In the genomic region with DNA sequence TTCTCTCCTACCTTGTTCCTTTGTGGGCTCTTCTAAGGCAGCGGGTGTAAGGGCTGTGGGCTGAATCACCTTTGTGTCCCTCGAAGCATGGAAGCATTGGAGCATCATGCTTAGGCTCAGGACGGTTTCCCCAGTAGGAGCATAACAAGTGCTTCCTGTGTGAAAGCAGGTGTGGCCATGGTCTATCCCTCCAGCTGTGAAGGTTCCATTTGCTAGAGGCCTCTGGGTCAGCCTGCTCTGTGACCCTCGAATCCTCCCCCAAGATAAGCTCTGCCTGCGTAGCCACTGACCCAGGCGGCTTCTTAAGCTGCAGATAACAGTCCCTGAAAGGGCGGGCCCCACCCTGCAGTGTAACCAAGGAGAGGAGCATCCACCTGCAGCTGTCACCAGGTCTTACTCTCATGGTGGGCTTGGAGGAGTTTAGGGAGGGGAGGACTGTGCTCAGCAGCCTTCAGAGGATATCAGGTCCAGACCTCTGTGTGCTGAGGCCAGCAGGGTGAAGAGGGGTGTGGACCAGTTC, we compare ENCODE assay signal across 11 cellular contexts. TPM values are rescaled to one million over a fixed set of nuclear protein-coding genes. Genes with fewer than 3 reads are reported as not detected.
DNase-seq lines count a peak whose midpoint lies in the region; ATAC-seq and TF ChIP-seq lines count a peak whose summit lies in the region.
"Had no signal": no experiment of that assay in that cellular context is flagged by ENCODE, and none has a peak within 500 bp of the region (broad histone marks: within the 10 kb centered on the region; RNA-seq: fewer than 3 reads in every experiment).

No MANE protein-coding gene starts in this region.

- H2AFZ ChIP-seq in trophoblast cell (ENCODE audit: insufficient read depth, low read length, poor library complexity), result peak overlapping the region; percentile 18

- peak overlapping the region; percentile 7 for H3K18ac ChIP-seq in trophoblast cell (ENCODE audit: low read length)

- no peak overlapping the region for H3K23ac ChIP-seq in trophoblast cell (ENCODE audit: low read length)

- H3K27ac ChIP-seq in cingulate gyrus (ENCODE audit: low read depth, low read length) (peak overlapping the region; percentile 99), trophoblast cell (ENCODE audit: low read depth, low read length) (no peak overlapping the region)
- H3K27ac ChIP-seq: SK-N-MC had no signal

- peak overlapping the region; percentile 21 for H3K4ac ChIP-seq in trophoblast cell (ENCODE audit: low read depth, low read length)

- peaks cover 50 to 67% of the 10 kb centered on the region in 2 experiments for H3K4me1 ChIP-seq in trophoblast cell (ENCODE audit: control insufficient read depth in 1 of 2, insufficient read depth in 2 of 2, low read length in 2 of 2)

- H2BK120ac ChIP-seq in trophoblast cell (ENCODE audit: insufficient read depth, low read length, poor library complexity), result no peak overlapping the region

- H3K36me3 ChIP-seq in trophoblast cell (ENCODE audit: control insufficient read depth in 1 of 2, insufficient read depth in 2 of 2, low read length in 2 of 2), result peaks cover 24 to 44% of the 10 kb centered on the region in 2 experiments
- H3K36me3 ChIP-seq: thoracic aorta had no signal

- peaks cover 15% of the 10 kb centered on the region for H3K79me1 ChIP-seq in trophoblast cell (ENCODE audit: low read length)

- WGBS in trophoblast cell (ENCODE audit: extremely low coverage, insufficient coverage, insufficient read length), result no CpG with 5 or more reads among the region's 7 CpGs

- no peak overlapping the region for H3K9ac ChIP-seq in trophoblast cell (ENCODE audit: low read length)

- no peak overlapping the region for H3K4me3 ChIP-seq in trophoblast cell (ENCODE audit: low read depth, low read length)
- H3K4me3 ChIP-seq: SK-N-MC, thoracic aorta had no signal

- H3K14ac ChIP-seq in trophoblast cell (ENCODE audit: low read length), result no peak overlapping the region

- no peak overlapping the region for H4K12ac ChIP-seq in trophoblast cell (ENCODE audit: low read depth, low read length)

- H4K91ac ChIP-seq in trophoblast cell (ENCODE audit: low read depth, low read length), result no peak overlapping the region

- H3K9me3 ChIP-seq in trophoblast cell (ENCODE audit: insufficient read depth, low read depth, low read length), result no peaks in the 10 kb centered on the region
- H3K9me3 ChIP-seq: thoracic aorta had no signal

- no peak overlapping the region for H2BK12ac ChIP-seq in trophoblast cell (ENCODE audit: low read length)

- H2AK5ac ChIP-seq in trophoblast cell (ENCODE audit: low read length), result no peak overlapping the region

- H2BK5ac ChIP-seq in trophoblast cell (ENCODE audit: low read depth, low read length, poor library complexity), result no peak overlapping the region

- ATAC-seq in HG03175 (IDR thresholded peaks at IDR 0.05; ENCODE audit: unreplicated experiment), result peak; percentile 51

- DNase-seq in GM13976 (ENCODE audit: low spot score) (peak; percentile 47), trophoblast cell (no peak), NCI-H1930 (lab: John Stamatoyannopoulos, UW) (no peak), GM19240 (ENCODE audit: insufficient read length, low spot score) (no peak), NCI-H2196 (lab: John Stamatoyannopoulos, UW; ENCODE audit: unreplicated experiment) (no peak)
- DNase-seq in central memory CD4-positive, alpha-beta T cell, result no peak
- DNase-seq: NCI-H226 had no signal

- H4K8ac ChIP-seq in trophoblast cell (ENCODE audit: low read depth, low read length), result no peak overlapping the region

- no peaks in the 10 kb centered on the region for H3K27me3 ChIP-seq in trophoblast cell (ENCODE audit: insufficient read depth, low read length)

- H3K4me2 ChIP-seq in trophoblast cell (ENCODE audit: low read length), result no peak overlapping the region

- peaks cover 66% of the 10 kb centered on the region for H3K79me2 ChIP-seq in trophoblast cell (ENCODE audit: control insufficient read depth, insufficient read depth, low read length, poor library complexity)

- no peak for TF ChIP-seq CTCF in GM13976 (IDR thresholded peaks at IDR 0.05; ENCODE audit: borderline replicate concordance, control extremely low read depth, extremely low read depth, insufficient read depth, missing control alignments)

- in situ Hi-C loops in GM13976 (cut with MboI; ENCODE audit: low sequenced_read_pairs, unreplicated experiment), result no loop called here

RNA-seq across cellular contexts. Expression of a gene that starts 8.4 kb away (rescaled TPM):
- polyA plus RNA-seq in trophoblast cell (2013), result 98.1 and 98.9 TPM in 2 replicates

RNA-seq across cellular contexts. Expression of a gene that starts 50.0 kb away (rescaled TPM):
- polyA plus RNA-seq in trophoblast cell (2013), result 2,982 and 3,060 TPM in 2 replicates
